ENCODE assay signal across 21 cellular contexts in genomic region chr5:81906086-81906485, GRCh38.
DNase-seq lines count a peak whose midpoint lies in the region; ATAC-seq and TF ChIP-seq lines count a peak whose summit lies in the region.
"Had no signal": no experiment of that assay in that cellular context is flagged by ENCODE, and none has a peak within 500 bp of the region (broad histone marks: within the 10 kb centered on the region; RNA-seq: fewer than 3 reads in every experiment).

No MANE protein-coding gene starts in this region.

- no peaks in the 10 kb centered on the region for H3K9me3 ChIP-seq in right atrium auricular region
- peaks cover 0 to 3% (median 0%) of the 10 kb centered on the region in 12 donors for H3K9me3 ChIP-seq in heart left ventricle
- peaks cover 6% of the 10 kb centered on the region; the same call in 1 of the 2 replicates for H3K9me3 ChIP-seq in Caco-2
- H3K9me3 ChIP-seq: HAP-1, SJCRH30 had no signal

- TF ChIP-seq CTCF in right atrium auricular region (IDR thresholded peaks at IDR 0.05) (no peak), heart left ventricle (IDR thresholded peaks at IDR 0.05) (no peak), retinal pigment epithelial cell (conservative IDR thresholded peaks at IDR 0.05; ENCODE audit: low read depth, low read length) (no peak), Caco-2 (IDR thresholded peaks at IDR 0.05; ENCODE audit: insufficient read depth in 1 of 2, low read depth in 1 of 2, low read length in 1 of 2, severe bottlenecking in 1 of 2, unreplicated experiment in 1 of 2) (no peak)

- CTCF ChIA-PET in Caco-2 (lab: Charles Lee) = no interaction called here

- POLR2A ChIA-PET in Caco-2 (lab: Charles Lee) = no interaction called here

- H3K36me3 ChIP-seq in right atrium auricular region (no peaks in the 10 kb centered on the region), heart left ventricle (no peaks in the 10 kb centered on the region), Caco-2 (ENCODE audit: control insufficient read depth, insufficient read depth, low read length) (no peaks in the 10 kb centered on the region)
- H3K36me3 ChIP-seq: HAP-1, SJCRH30 had no signal

- no peaks in the 10 kb centered on the region for H3K36me3 Mint-ChIP-seq in Caco-2 (ENCODE audit: insufficient read depth, unreplicated experiment)

- H3K27me3 ChIP-seq in right atrium auricular region (no peaks in the 10 kb centered on the region), heart left ventricle (no peaks in the 10 kb centered on the region), Caco-2 (replicated peaks; ENCODE audit: control insufficient read depth, insufficient read depth, low read length) (no peaks in the 10 kb centered on the region)
- H3K27me3 ChIP-seq: SJCRH30 had no signal

- no TSS peak for BruUV-seq in Caco-2 (replicated peaks; lab: Mats Ljungman, UMichigan)

- H3K27ac ChIP-seq in right atrium auricular region = no peak overlapping the region
- no peak overlapping the region for H3K27ac ChIP-seq in heart left ventricle
- H3K27ac ChIP-seq: SJCRH30 had no signal

- peaks cover 13% of the 10 kb centered on the region for H3K4me1 Mint-ChIP-seq in Caco-2 (ENCODE audit: low read depth, unreplicated experiment)
- H3K4me1 Mint-ChIP-seq: CD8-positive, alpha-beta memory T cell had no signal

- H3K27ac Mint-ChIP-seq in Caco-2 (ENCODE audit: unreplicated experiment) = no peak overlapping the region
- H3K27ac Mint-ChIP-seq: CD8-positive, alpha-beta memory T cell had no signal

- H3K27me3 Mint-ChIP-seq in Caco-2 (ENCODE audit: insufficient read depth, unreplicated experiment) = no peaks in the 10 kb centered on the region

- H3K9me3 Mint-ChIP-seq in Caco-2 (ENCODE audit: unreplicated experiment) = peaks cover 15% of the 10 kb centered on the region

- TF ChIP-seq POLR2A in heart left ventricle (IDR thresholded peaks at IDR 0.05) = no peak

- intact Hi-C loops in Right ventricle myocardium superior (cut with DNase I) (no loop called here), heart left ventricle (cut with DNase I) (no loop called here), Caco-2 (cut with micrococcal nuclease; ENCODE audit: unreplicated experiment) (no loop called here)

- ATAC-seq in Right ventricle myocardium superior (ENCODE audit: poor library complexity) (peak; percentile 74), heart left ventricle (peak; percentile 42 to 71 (median 58)), left lobe of liver (peak; percentile 100)
- ATAC-seq: Panc1 had no signal

- H3K4me1 ChIP-seq in right atrium auricular region = no peaks in the 10 kb centered on the region
- H3K4me1 ChIP-seq in heart left ventricle = peaks cover 0 to 13% (median 4%) of the 10 kb centered on the region in 12 donors
- peaks cover 7% of the 10 kb centered on the region for H3K4me1 ChIP-seq in Caco-2
- H3K4me1 ChIP-seq: HAP-1, SJCRH30 had no signal

- DNase-seq in Right ventricle myocardium superior (no peak), right atrium auricular region (ENCODE audit: low spot score) (no peak), heart left ventricle (peak in 3 of 5 donors; percentile 30 to 57 (median 31)), left lobe of liver (ENCODE audit: low spot score) (peak; percentile 77), retinal pigment epithelial cell (ENCODE audit: low read depth) (peak; percentile 28), EL (no peak), Caco-2 (no peak), DMS53 (lab: John Stamatoyannopoulos, UW) (no peak)
- DNase-seq: 8988T; C1 segment of cervical spinal cord; CD8-positive, alpha-beta memory T cell; DMS79; NCI-H1105; NCI-H146; NCI-H2029; NCI-H226; NCI-H524 treated with DMSO at 0.1 percent for 48 hours; NCI-H82; SJCRH30 had no signal

- no peak overlapping the region for H3K4me3 ChIP-seq in right atrium auricular region
- no peak overlapping the region for H3K4me3 ChIP-seq in heart left ventricle
- no peak overlapping the region for H3K4me3 ChIP-seq in retinal pigment epithelial cell (ENCODE audit: low read length)
- no peak overlapping the region for H3K4me3 ChIP-seq in Caco-2 (ENCODE audit: low read depth, low read length)
- H3K4me3 ChIP-seq: HAP-1, SJCRH30 had no signal

- H3K4me3 Mint-ChIP-seq in Caco-2 (ENCODE audit: unreplicated experiment) = no peak overlapping the region
- H3K4me3 Mint-ChIP-seq: CD8-positive, alpha-beta memory T cell had no signal

- WGBS in heart left ventricle, 4 donors = 44 to 58% (median 51%) methylated on average over 5 of the region's 5 CpGs

Comparison
In these comparisons a context has a peak if more than half of its experiments do, and no peak if none do; other contexts are left out.
1. DNase-seq: peak in heart left ventricle (3 of 5), left lobe of liver (single experiment) and retinal pigment epithelial cell (single experiment); none in Right ventricle myocardium superior (single experiment), right atrium auricular region (single experiment), EL (single experiment), Caco-2 (0 of 2) and DMS53 (single experiment).
2. Peak in every context shown above with its lines, with median percentiles within 50 percentile points of each other: ATAC-seq.